8 cellular contexts compared by ENCODE assay signal in the genomic region with DNA sequence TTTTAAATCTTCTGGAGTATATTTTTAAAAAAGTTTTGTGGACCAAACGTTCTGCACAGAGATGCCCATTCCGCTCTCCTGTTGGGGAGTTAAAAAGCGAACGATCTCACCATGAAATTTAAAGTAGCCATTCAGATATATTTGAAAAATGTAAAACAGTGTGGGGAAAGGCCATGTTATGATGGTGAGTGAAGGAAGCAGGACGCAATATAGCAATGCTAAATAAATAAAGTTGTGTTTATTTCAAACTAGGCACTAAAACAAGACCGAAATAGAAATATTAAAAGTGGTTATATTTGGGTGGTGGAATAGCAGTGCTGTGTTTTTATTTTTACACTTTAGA. TPM values are rescaled to one million over a fixed set of nuclear protein-coding genes. Genes with fewer than 3 reads are reported as not detected.
A peak's percentile ranks its signal among the peaks of the same experiment; 100 is the strongest.
DNase-seq lines count a peak whose midpoint lies in the region; ATAC-seq and TF ChIP-seq lines count a peak whose summit lies in the region.

No MANE protein-coding gene starts in this region.

- H3K9me3 ChIP-seq in mononuclear cell (ENCODE audit: low read depth, low read length) = no peaks in the 10 kb centered on the region

- no peaks in the 10 kb centered on the region for H3K27me3 ChIP-seq in mononuclear cell (ENCODE audit: insufficient read depth, low read length)

- H3K4me3 ChIP-seq in astrocyte of the cerebellum (ENCODE audit: low read depth, low read length) = peak overlapping the region; percentile 56
- peak overlapping the region; percentile 61 for H3K4me3 ChIP-seq in mononuclear cell (ENCODE audit: low read length)

- TF ChIP-seq CTCF in astrocyte of the cerebellum (IDR thresholded peaks at IDR 0.05; ENCODE audit: low read depth, low read length, missing control alignments) = no peak

- in situ Hi-C loops in astrocyte of the cerebellum (cut with HindIII; ENCODE audit: low sequenced_read_pairs) = no loop called here

- ATAC-seq in GM18498 (IDR thresholded peaks at IDR 0.05; ENCODE audit: unreplicated experiment) = peak; percentile 17
- ATAC-seq in HG03025 (IDR thresholded peaks at IDR 0.05; ENCODE audit: low FRiP score, unreplicated experiment) = peak; percentile 13

- H3K4me1 ChIP-seq in mononuclear cell (ENCODE audit: insufficient read depth, low read length) = peaks cover 15% of the 10 kb centered on the region

- DNase-seq in astrocyte of the cerebellum (ENCODE audit: low read depth) (no peak), 8988T (no peak), hypothalamus (lab: John Stamatoyannopoulos, UW) (no peak), hepatic stellate cell (ENCODE audit: low spot score) (no peak)
- DNase-seq in stimulated activated CD4-positive, alpha-beta T cell treated with anti-CD3 and anti-CD28 coated beads, Interleukin-4, amount 100 ng/mL, for 24 hours = no peak

RNA-seq across cellular contexts. Expression of a gene that starts 0.3 kb away (rescaled TPM):
- 0.94 TPM for total RNA-seq in mononuclear cell

RNA-seq across cellular contexts. Expression of a gene that starts 30.9 kb away (rescaled TPM):
- total RNA-seq in mononuclear cell = 42.1 TPM

RNA-seq across cellular contexts. Expression of a gene that starts 35.9 kb away (rescaled TPM):
- 0.10 TPM for total RNA-seq in mononuclear cell
